In the genomic region with DNA sequence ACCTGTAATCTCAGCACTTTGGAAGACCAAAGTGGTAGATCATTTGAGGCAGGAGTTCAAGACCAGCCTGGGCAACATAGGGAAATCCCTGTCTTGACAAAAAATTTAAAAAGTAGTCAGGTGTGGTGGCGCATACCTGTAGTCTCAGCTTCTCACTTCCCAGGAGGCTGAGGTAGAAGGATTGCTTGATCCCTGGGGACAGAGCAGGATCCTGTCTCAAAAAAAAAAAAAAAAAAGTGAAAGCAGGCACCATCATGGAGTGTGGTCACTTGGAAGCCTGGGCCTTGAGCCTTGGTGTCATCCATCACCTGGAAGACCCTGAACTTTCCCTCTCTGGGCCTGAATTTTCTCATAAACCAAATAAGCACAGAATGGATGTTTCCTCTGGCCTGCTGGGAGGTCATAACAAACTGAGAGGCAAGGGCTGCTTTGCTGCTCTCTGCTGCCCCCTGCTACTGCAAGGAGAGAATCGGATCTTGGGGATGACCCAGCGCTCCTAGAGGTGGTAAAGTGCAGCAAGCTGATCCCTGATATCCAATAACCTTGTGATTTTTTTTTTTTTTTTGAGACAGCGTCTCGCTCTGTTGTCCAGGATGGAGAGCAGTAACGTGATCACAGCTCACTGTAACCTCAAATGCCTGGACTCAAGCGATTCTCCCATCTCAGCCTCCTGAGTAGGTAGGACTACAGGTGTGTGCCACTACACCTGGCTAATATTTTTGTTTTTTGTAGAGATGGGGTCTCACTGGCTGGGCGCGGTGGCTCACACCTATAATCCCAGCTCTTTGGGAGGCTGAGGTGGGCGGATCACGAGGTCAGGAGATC, we compare ENCODE assay signal across 19 cellular contexts.
DNase-seq lines count a peak whose midpoint lies in the region; ATAC-seq and TF ChIP-seq lines count a peak whose summit lies in the region.
"Had no signal": no experiment of that assay in that cellular context is flagged by ENCODE, and none has a peak within 500 bp of the region (broad histone marks: within the 10 kb centered on the region; RNA-seq: fewer than 3 reads in every experiment).

No MANE protein-coding gene starts in this region.

- H3K27me3 Mint-ChIP-seq in type B pancreatic cell: peaks cover 5% of the 10 kb centered on the region
- H3K27me3 Mint-ChIP-seq: activated T-helper 17 cell treated with anti-CD3 and anti-CD28 coated beads, Interleukin-2, amount 50 U/mL, for 72 hours; CD4-positive, alpha-beta T cell had no signal

- no peak overlapping the region for H3K27ac ChIP-seq in right cardiac atrium (ENCODE audit: low read length)
- H3K27ac ChIP-seq in Peyer's patch: no peak overlapping the region
- H3K27ac ChIP-seq: pancreas, uterus had no signal

- DNase-seq in Right ventricle myocardium superior (peak; percentile 24), right cardiac atrium (no peak), Peyer's patch (peak in 2 of 3 donors; percentile 13 to 33), fibroblast of the aortic adventitia (ENCODE audit: low read depth) (peak; percentile 4), type B pancreatic cell (ENCODE audit: extremely low spot score, unreplicated experiment) (peak; percentile 29)
- no peak for DNase-seq in activated naive CD4-positive, alpha-beta T cell (lab: John Stamatoyannopoulos, UW)
- DNase-seq: activated CD4-positive, alpha-beta T cell treated with anti-CD3 and anti-CD28 coated beads, Interleukin-2, amount 50 U/mL, for 48 hours; amniotic stem cell; CD4-positive, alpha-beta T cell; DMS79; NCI-H1105 treated with DMSO at 0.1 percent for 48 hours; stimulated activated CD4-positive, alpha-beta T cell treated with anti-CD3 and anti-CD28 coated beads, Interleukin-2, amount 100 ng/mL, for 48 hours; uterus had no signal

- no peak overlapping the region for H3K4me3 Mint-ChIP-seq in type B pancreatic cell
- H3K4me3 Mint-ChIP-seq: activated T-helper 17 cell treated with anti-CD3 and anti-CD28 coated beads, Interleukin-2, amount 50 U/mL, for 72 hours; CD4-positive, alpha-beta T cell had no signal

- H3K9me3 Mint-ChIP-seq in type B pancreatic cell: no peaks in the 10 kb centered on the region
- H3K9me3 Mint-ChIP-seq: activated T-helper 17 cell treated with anti-CD3 and anti-CD28 coated beads, Interleukin-2, amount 50 U/mL, for 72 hours; CD4-positive, alpha-beta T cell had no signal

- intact Hi-C loops in Right ventricle myocardium superior (cut with DNase I) (no loop called here), right cardiac atrium (cut with DNase I) (no loop called here)

- H3K36me3 ChIP-seq in Peyer's patch: no peaks in the 10 kb centered on the region
- H3K36me3 ChIP-seq: HAP-1, pancreas, uterus had no signal

- H3K4me1 Mint-ChIP-seq in type B pancreatic cell (ENCODE audit: unreplicated experiment): no peaks in the 10 kb centered on the region
- H3K4me1 Mint-ChIP-seq: activated T-helper 17 cell treated with anti-CD3 and anti-CD28 coated beads, Interleukin-2, amount 50 U/mL, for 72 hours had no signal

- TF ChIP-seq CTCF in Peyer's patch (IDR thresholded peaks at IDR 0.05): no peak
- TF ChIP-seq CTCF in fibroblast of the aortic adventitia (IDR thresholded peaks at IDR 0.05; ENCODE audit: insufficient read depth, low read length): no peak
- no peak for TF ChIP-seq CTCF in type B pancreatic cell (conservative IDR thresholded peaks at IDR 0.05)

- no peak for TF ChIP-seq POLR2A in Peyer's patch (IDR thresholded peaks at IDR 0.05)

- ATAC-seq in Right ventricle myocardium superior (ENCODE audit: poor library complexity) (no peak), right cardiac atrium (no peak), GM18873 (IDR thresholded peaks at IDR 0.05; ENCODE audit: low FRiP score, unreplicated experiment) (no peak), HG03095 (IDR thresholded peaks at IDR 0.05; ENCODE audit: unreplicated experiment) (no peak)
- ATAC-seq: activated T-helper 17 cell treated with anti-CD3 and anti-CD28 coated beads, Interleukin-2, amount 50 U/mL, for 72 hours; Panc1; pancreas had no signal

- H3K4me1 ChIP-seq in right cardiac atrium (ENCODE audit: control insufficient read depth, insufficient read depth, low read length) (peaks cover 1% of the 10 kb centered on the region), Peyer's patch (no peaks in the 10 kb centered on the region)
- H3K4me1 ChIP-seq: HAP-1, pancreas, uterus had no signal

- no peaks in the 10 kb centered on the region for H3K36me3 Mint-ChIP-seq in type B pancreatic cell

- H3K4me3 ChIP-seq in right cardiac atrium (ENCODE audit: low read length): no peak overlapping the region
- H3K4me3 ChIP-seq in Peyer's patch: no peak overlapping the region
- H3K4me3 ChIP-seq in fibroblast of the aortic adventitia (ENCODE audit: low read depth, low read length): no peak overlapping the region
- H3K4me3 ChIP-seq: HAP-1, pancreas, uterus had no signal

- H3K9me3 ChIP-seq in right cardiac atrium (ENCODE audit: control insufficient read depth, low read length) (no peaks in the 10 kb centered on the region), Peyer's patch (no peaks in the 10 kb centered on the region)
- H3K9me3 ChIP-seq: HAP-1, pancreas, uterus had no signal

- no peaks in the 10 kb centered on the region for H3K27me3 ChIP-seq in right cardiac atrium (ENCODE audit: control insufficient read depth, insufficient read depth)
- no peaks in the 10 kb centered on the region for H3K27me3 ChIP-seq in Peyer's patch
- H3K27me3 ChIP-seq: pancreas, uterus had no signal

- H3K27ac Mint-ChIP-seq in type B pancreatic cell: no peak overlapping the region
- H3K27ac Mint-ChIP-seq: activated T-helper 17 cell treated with anti-CD3 and anti-CD28 coated beads, Interleukin-2, amount 50 U/mL, for 72 hours; CD4-positive, alpha-beta T cell had no signal

- 28% methylated on average over 11 of the region's 11 CpGs for WGBS in right cardiac atrium

Comparison
In these comparisons a context has a peak if more than half of its experiments do, and no peak if none do; other contexts are left out.
1. DNase-seq: peak in Right ventricle myocardium superior (single experiment), Peyer's patch (2 of 3), fibroblast of the aortic adventitia (single experiment) and type B pancreatic cell (single experiment); none in right cardiac atrium (0 of 3) and activated naive CD4-positive, alpha-beta T cell (0 of 4).